Comparison of ENCODE assay signal across 7 cellular contexts in the genomic region with DNA sequence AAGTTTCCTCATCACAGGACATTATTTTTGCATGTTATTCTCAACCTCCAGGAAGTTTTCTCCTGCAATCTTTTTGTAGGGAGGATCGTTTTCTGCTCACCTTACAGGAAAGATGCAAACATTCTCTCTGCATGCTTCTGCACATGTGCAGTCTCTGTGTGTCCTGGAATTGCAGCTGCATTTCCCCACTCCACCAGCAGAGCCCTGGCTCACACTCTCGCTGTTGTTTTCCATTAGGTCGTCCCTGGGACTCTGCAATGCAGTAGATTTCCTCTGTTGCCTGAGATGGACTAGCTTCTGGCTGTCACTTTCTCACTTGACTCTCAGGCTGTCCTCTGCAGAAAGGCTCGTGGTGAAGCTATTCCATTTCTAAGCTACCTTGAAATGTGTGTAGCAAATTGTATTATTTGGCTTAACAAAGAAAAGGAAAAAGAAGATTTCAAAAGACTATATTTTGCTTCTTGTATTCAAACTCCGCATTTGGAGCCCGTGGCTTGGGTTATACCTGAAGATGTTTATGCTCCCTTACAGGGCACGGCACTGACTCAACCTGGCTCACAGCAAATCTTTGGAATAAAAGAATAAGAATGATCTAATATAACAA.
DNase-seq lines count a peak whose midpoint lies in the region; ATAC-seq and TF ChIP-seq lines count a peak whose summit lies in the region.

No MANE protein-coding gene starts in this region.

- no peak overlapping the region for H3K27ac ChIP-seq in naive thymus-derived CD4-positive, alpha-beta T cell (ENCODE audit: low read depth, low read length)

- in situ Hi-C loops in GM13977 (cut with MboI; ENCODE audit: low pct_unique_long_range_greater_than_20kb, low sequenced_read_pairs, unreplicated experiment) = no loop called here

- intact Hi-C loops in naive thymus-derived CD4-positive, alpha-beta T cell (cut with micrococcal nuclease) = no loop called here

- H3K27ac Mint-ChIP-seq in naive thymus-derived CD4-positive, alpha-beta T cell = no peak overlapping the region

- no peaks in the 10 kb centered on the region for H3K27me3 Mint-ChIP-seq in naive thymus-derived CD4-positive, alpha-beta T cell

- H3K4me3 Mint-ChIP-seq in naive thymus-derived CD4-positive, alpha-beta T cell = no peak overlapping the region

- H3K9me3 Mint-ChIP-seq in naive thymus-derived CD4-positive, alpha-beta T cell = peaks cover 0 to 12% (median 2%) of the 10 kb centered on the region in 11 donors

- no peaks in the 10 kb centered on the region for H3K4me1 Mint-ChIP-seq in naive thymus-derived CD4-positive, alpha-beta T cell

- H3K36me3 Mint-ChIP-seq in naive thymus-derived CD4-positive, alpha-beta T cell = no peaks in the 10 kb centered on the region

- peak; percentile 87 for ATAC-seq in GM21825 (IDR thresholded peaks at IDR 0.05; ENCODE audit: unreplicated experiment)
- no peak for ATAC-seq in naive thymus-derived CD4-positive, alpha-beta T cell
- ATAC-seq in HG03571 (IDR thresholded peaks at IDR 0.05; ENCODE audit: unreplicated experiment) = no peak

- DNase-seq in GM13977 (ENCODE audit: low spot score) (no peak), Kasumi-1 (lab: John Stamatoyannopoulos, UW) (peak; percentile 64 to 71), cardiac fibroblast (ENCODE audit: low read depth in 2 of 2) (peak; percentile 12 to 17), medulla oblongata (ENCODE audit: extremely low spot score) (peak; percentile 53)
- DNase-seq in naive thymus-derived CD4-positive, alpha-beta T cell = no peak

- no peaks in the 10 kb centered on the region for H3K4me1 ChIP-seq in naive thymus-derived CD4-positive, alpha-beta T cell (ENCODE audit: control insufficient read depth in 2 of 2, insufficient read depth in 2 of 2, low read length in 2 of 2)

- H3K9me3 ChIP-seq in naive thymus-derived CD4-positive, alpha-beta T cell (ENCODE audit: control insufficient read depth in 2 of 3, low read length in 3 of 3) = no peaks in the 10 kb centered on the region

- no peaks in the 10 kb centered on the region for H3K36me3 ChIP-seq in naive thymus-derived CD4-positive, alpha-beta T cell (ENCODE audit: control insufficient read depth in 2 of 3, insufficient read depth in 3 of 3, low read length in 3 of 3)

- CTCF ChIA-PET in naive thymus-derived CD4-positive, alpha-beta T cell (lab: Charles Lee) = no interaction called here

- no peaks in the 10 kb centered on the region for H3K27me3 ChIP-seq in naive thymus-derived CD4-positive, alpha-beta T cell (ENCODE audit: control insufficient read depth in 2 of 2, insufficient read depth in 2 of 2, low read length in 2 of 2)

- no peak overlapping the region for H3K4me3 ChIP-seq in cardiac fibroblast (replicated peaks in 1 of 2; ENCODE audit: low read depth in 2 of 2, low read length in 2 of 2)
- no peak overlapping the region for H3K4me3 ChIP-seq in naive thymus-derived CD4-positive, alpha-beta T cell (ENCODE audit: low read length)

- TF ChIP-seq CTCF in GM13977 (IDR thresholded peaks at IDR 0.05; ENCODE audit: extremely low read depth, insufficient read depth, missing control alignments) = peak; percentile 38
- TF ChIP-seq CTCF in cardiac fibroblast (IDR thresholded peaks at IDR 0.05; ENCODE audit: low read depth, low read length) = peak; percentile 43

- POLR2A ChIA-PET in naive thymus-derived CD4-positive, alpha-beta T cell (lab: Charles Lee) = no interaction called here

Comparison
In these comparisons a context has a peak if more than half of its experiments do, and no peak if none do; other contexts are left out.
1. DNase-seq: peak in Kasumi-1 (2 of 2), cardiac fibroblast (2 of 2) and medulla oblongata (single experiment); none in GM13977 (single experiment) and naive thymus-derived CD4-positive, alpha-beta T cell (0 of 9).